ENCODE assay signal across 7 cellular contexts in genomic region chr10:46398212-46398886, GRCh38. TPM values are rescaled to one million over a fixed set of nuclear protein-coding genes. Genes with fewer than 3 reads are reported as not detected.
DNase-seq lines count a peak whose midpoint lies in the region; ATAC-seq and TF ChIP-seq lines count a peak whose summit lies in the region.
"Not testable (repeated sequence)": the region's sequence is repeated elsewhere in the genome, so short reads cannot be mapped to it uniquely, and the experiment has no call there.

No MANE protein-coding gene starts in this region.

- peak overlapping the region; percentile 75; the same call in 1 of the 2 replicates for H3K9ac ChIP-seq in ES-I3 (ENCODE audit: low read depth, low read length)

- H3K27ac ChIP-seq in gastroesophageal sphincter (peak overlapping the region in 3 of 4 donors; percentile 43 to 55 (median 49)), sigmoid colon (peak overlapping the region; percentile 45 to 81 (median 76))

- not testable (repeated sequence) for TF ChIP-seq EP300 in gastroesophageal sphincter (IDR thresholded peaks at IDR 0.05); sigmoid colon (IDR thresholded peaks at IDR 0.05)

- ATAC-seq in gastroesophageal sphincter: peak; percentile 84

- peak overlapping the region; percentile 13 to 43 for H3K4me3 ChIP-seq in gastroesophageal sphincter
- peak overlapping the region; percentile 41 to 57 (median 46) for H3K4me3 ChIP-seq in sigmoid colon

- H3K4me3 Mint-ChIP-seq in T-helper 2 cell treated with Interferon-gamma antibody and Interleukin-4, amounts not matched to agents 5 μg/mL and 100 μg/mL, for 36 hours: peak overlapping the region; percentile 52
- peak overlapping the region; percentile 69 for H3K4me3 Mint-ChIP-seq in MCF 10A (ENCODE audit: unreplicated experiment)

- TF ChIP-seq POLR2A in gastroesophageal sphincter (IDR thresholded peaks at IDR 0.05); sigmoid colon (IDR thresholded peaks at IDR 0.05): not testable (repeated sequence)

- 0% methylated on average over 1 of the region's 35 CpGs for WGBS in gastroesophageal sphincter (ENCODE audit: low coverage in 1 of 2), 2 donors
- 2 to 6% methylated on average over 11 to 12 of the region's 35 CpGs for WGBS in sigmoid colon, 2 donors

- H3K27me3 ChIP-seq in gastroesophageal sphincter, sigmoid colon: not testable (repeated sequence)

- not testable (repeated sequence) for H3K4me1 Mint-ChIP-seq in T-helper 2 cell treated with Interferon-gamma antibody and Interleukin-4, amounts not matched to agents 5 μg/mL and 100 μg/mL, for 36 hours (ENCODE audit: low read depth); MCF 10A (ENCODE audit: insufficient read depth, unreplicated experiment)

- H3K27ac Mint-ChIP-seq in T-helper 2 cell treated with Interferon-gamma antibody and Interleukin-4, amounts not matched to agents 5 μg/mL and 100 μg/mL, for 36 hours; MCF 10A (ENCODE audit: low read depth, unreplicated experiment): not testable (repeated sequence)

- not testable (repeated sequence) for TF ChIP-seq CTCF in MCF 10A (IDR thresholded peaks at IDR 0.05; ENCODE audit: unreplicated experiment); sigmoid colon (IDR thresholded peaks at IDR 0.05)
- TF ChIP-seq CTCF in gastroesophageal sphincter (IDR thresholded peaks at IDR 0.05): peak in 1 of 4 experiments; percentile 38

- H3K9me3 ChIP-seq in ES-I3 (ENCODE audit: control insufficient read depth, insufficient read depth, low read length); gastroesophageal sphincter; sigmoid colon: not testable (repeated sequence)

- not testable (repeated sequence) for H3K27me3 Mint-ChIP-seq in T-helper 2 cell treated with Interferon-gamma antibody and Interleukin-4, amounts not matched to agents 5 μg/mL and 100 μg/mL, for 36 hours (ENCODE audit: low read depth); MCF 10A (ENCODE audit: insufficient read depth, unreplicated experiment)

- CTCF ChIA-PET in MCF 10A (lab: Yijun Ruan, JAX): not testable (repeated sequence)

- H3K36me3 ChIP-seq in ES-I3 (ENCODE audit: insufficient read depth, low read length); gastroesophageal sphincter; sigmoid colon: not testable (repeated sequence)

- H3K4me1 ChIP-seq in ES-I3 (ENCODE audit: insufficient read depth, low read length); gastroesophageal sphincter; sigmoid colon: not testable (repeated sequence)

- H3K9me3 Mint-ChIP-seq in T-helper 2 cell treated with Interferon-gamma antibody and Interleukin-4, amounts not matched to agents 5 μg/mL and 100 μg/mL, for 36 hours; MCF 10A (ENCODE audit: unreplicated experiment): not testable (repeated sequence)

- intact Hi-C loops in MCF 10A (cut with micrococcal nuclease); sigmoid colon (cut with DNase I): not testable (repeated sequence)

- POLR2A ChIA-PET in MCF 10A (lab: Yijun Ruan, JAX): not testable (repeated sequence)

- BruUV-seq in MCF 10A (replicated peaks; lab: Mats Ljungman, UMichigan): not testable (repeated sequence)

- H3K36me3 Mint-ChIP-seq in T-helper 2 cell treated with Interferon-gamma antibody and Interleukin-4, amounts not matched to agents 5 μg/mL and 100 μg/mL, for 36 hours (ENCODE audit: low read depth); MCF 10A (ENCODE audit: insufficient read depth, unreplicated experiment): not testable (repeated sequence)

- DNase-seq in HT1080 (ENCODE audit: low read depth) (peak; percentile 65), MCF 10A (ENCODE audit: unreplicated experiment) (peak; percentile 36), medulla oblongata (ENCODE audit: extremely low spot score) (peak; percentile 3), sigmoid colon (peak; percentile 63)
- not testable (repeated sequence) for DNase-seq in T-helper 2 cell treated with Interferon-gamma antibody and Interleukin-4, amounts not matched to agents 5 μg/mL and 100 μg/mL, for 36 hours (ENCODE audit: low spot score)

RNA-seq across cellular contexts. Expression of gene ANXA8L1, which starts 22.8 kb away (rescaled TPM):
- total RNA-seq in HT1080 (2014; rRNA removed; shearing (Covaris generic)): 0.47 and 0.58 TPM in 2 replicates
- 0.31 and 0.79 TPM in 2 replicates for polyA plus RNA-seq in HT1080 (2015; cell fraction: cytosol; rRNA removed)
- polyA plus RNA-seq in HT1080 (2015; cell fraction: nucleus; rRNA removed): 1.3 and 2.8 TPM in 2 replicates
- 21.9 and 31.7 TPM in 2 replicates for total RNA-seq in MCF 10A (2022)
- 10 to 100 TPM in 1 of 4 donors, 1 to 10 TPM in 1, under 1 TPM in 2; 0.27 to 13.7 (median 1.0) TPM for total RNA-seq in gastroesophageal sphincter
- under 1 TPM in 1 of 4 donors, not detected in 3; 0.68 TPM for total RNA-seq in sigmoid colon
- not detected for polyA plus RNA-seq in sigmoid colon
